Comparison of ENCODE assay signal across 1 cellular context in genomic region chr16:75566040-75566888, GRCh38.
TF ChIP-seq lines count a peak whose summit lies in the region.

A gene with protein sequence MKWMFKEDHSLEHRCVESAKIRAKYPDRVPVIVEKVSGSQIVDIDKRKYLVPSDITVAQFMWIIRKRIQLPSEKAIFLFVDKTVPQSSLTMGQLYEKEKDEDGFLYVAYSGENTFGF (plus strand): TSS chr16:75566379. CDS start chr16:75566487, 108 bp downstream.

TF ChIP-seq in HepG2, 621 proteins besides CTCF, POLR2A, EP300 and RAD21 (continued from another document and continues in another):
- TF ChIP-seq, protein P1, sequence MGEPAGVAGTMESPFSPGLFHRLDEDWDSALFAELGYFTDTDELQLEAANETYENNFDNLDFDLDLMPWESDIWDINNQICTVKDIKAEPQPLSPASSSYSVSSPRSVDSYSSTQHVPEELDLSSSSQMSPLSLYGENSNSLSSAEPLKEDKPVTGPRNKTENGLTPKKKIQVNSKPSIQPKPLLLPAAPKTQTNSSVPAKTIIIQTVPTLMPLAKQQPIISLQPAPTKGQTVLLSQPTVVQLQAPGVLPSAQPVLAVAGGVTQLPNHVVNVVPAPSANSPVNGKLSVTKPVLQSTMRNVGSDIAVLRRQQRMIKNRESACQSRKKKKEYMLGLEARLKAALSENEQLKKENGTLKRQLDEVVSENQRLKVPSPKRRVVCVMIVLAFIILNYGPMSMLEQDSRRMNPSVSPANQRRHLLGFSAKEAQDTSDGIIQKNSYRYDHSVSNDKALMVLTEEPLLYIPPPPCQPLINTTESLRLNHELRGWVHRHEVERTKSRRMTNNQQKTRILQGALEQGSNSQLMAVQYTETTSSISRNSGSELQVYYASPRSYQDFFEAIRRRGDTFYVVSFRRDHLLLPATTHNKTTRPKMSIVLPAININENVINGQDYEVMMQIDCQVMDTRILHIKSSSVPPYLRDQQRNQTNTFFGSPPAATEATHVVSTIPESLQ (CRISPR knock-in tag; conservative IDR thresholded peaks at IDR 0.05) = no peak; the same call in 1 of the 2 replicates
- 0 out of 2 replicates have a peak, but pooled peaks have one; percentile 58 for TF ChIP-seq XBP1 (CRISPR knock-in tag; IDR thresholded peaks at IDR 0.05)
- no peak; the same call in 1 of the 2 replicates for TF ChIP-seq ZNF224 (CRISPR knock-in tag; IDR thresholded peaks at IDR 0.05)
- TF ChIP-seq ONECUT2 (CRISPR knock-in tag; IDR thresholded peaks at IDR 0.05) = no peak
- TF ChIP-seq ZNF563 (CRISPR knock-in tag; IDR thresholded peaks at IDR 0.05) = peak; percentile 85
- TF ChIP-seq EEA1 (CRISPR knock-in tag; IDR thresholded peaks at IDR 0.05; ENCODE audit: borderline replicate concordance) = peak; percentile 92
- TF ChIP-seq RAD51 (IDR thresholded peaks at IDR 0.05; ENCODE audit: borderline replicate concordance) = no peak
- TF ChIP-seq, protein P2, sequence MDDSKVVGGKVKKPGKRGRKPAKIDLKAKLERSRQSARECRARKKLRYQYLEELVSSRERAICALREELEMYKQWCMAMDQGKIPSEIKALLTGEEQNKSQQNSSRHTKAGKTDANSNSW (CRISPR knock-in tag; IDR thresholded peaks at IDR 0.05; ENCODE audit: borderline replicate concordance) = peak; percentile 51; the same call in 1 of the 2 replicates
- TF ChIP-seq TRIM24 (CRISPR knock-in tag; IDR thresholded peaks at IDR 0.05) = no peak
- peak; percentile 78; the same call in 1 of the 2 replicates for TF ChIP-seq ZNF564 (CRISPR knock-in tag; IDR thresholded peaks at IDR 0.05)
- peak; percentile 81 for TF ChIP-seq RFX1 (IDR thresholded peaks at IDR 0.05)
- peak; percentile 57; the same call in 1 of the 2 replicates for TF ChIP-seq NCOA1 (CRISPR knock-in tag; IDR thresholded peaks at IDR 0.05)
- 0 out of 2 replicates have a peak, but pooled peaks have one; percentile 42 for TF ChIP-seq ZNF331 (CRISPR knock-in tag; IDR thresholded peaks at IDR 0.05)
- TF ChIP-seq RNF2 (conservative IDR thresholded peaks at IDR 0.05; ENCODE audit: low read depth) = no peak
- no peak for TF ChIP-seq NCOA2 (CRISPR knock-in tag; IDR thresholded peaks at IDR 0.05)
- peak; percentile 43 for TF ChIP-seq ELF3 (CRISPR knock-in tag; IDR thresholded peaks at IDR 0.05)
- TF ChIP-seq, protein P3, sequence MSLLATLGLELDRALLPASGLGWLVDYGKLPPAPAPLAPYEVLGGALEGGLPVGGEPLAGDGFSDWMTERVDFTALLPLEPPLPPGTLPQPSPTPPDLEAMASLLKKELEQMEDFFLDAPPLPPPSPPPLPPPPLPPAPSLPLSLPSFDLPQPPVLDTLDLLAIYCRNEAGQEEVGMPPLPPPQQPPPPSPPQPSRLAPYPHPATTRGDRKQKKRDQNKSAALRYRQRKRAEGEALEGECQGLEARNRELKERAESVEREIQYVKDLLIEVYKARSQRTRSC (CRISPR knock-in tag; IDR thresholded peaks at IDR 0.05; ENCODE audit: low read depth) = 0 out of 2 replicates have a peak, but pooled peaks have one; percentile 30
- TF ChIP-seq, protein P4, sequence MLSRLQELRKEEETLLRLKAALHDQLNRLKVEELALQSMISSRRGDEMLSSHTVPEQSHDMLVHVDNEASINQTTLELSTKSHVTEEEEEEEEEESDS (CRISPR knock-in tag; IDR thresholded peaks at IDR 0.05; ENCODE audit: borderline replicate concordance) = no peak; the same call in 1 of the 2 replicates
- TF ChIP-seq FOXJ3 (CRISPR knock-in tag; IDR thresholded peaks at IDR 0.05; ENCODE audit: borderline replicate concordance) = no peak; the same call in 1 of the 2 replicates
- peak; percentile 74; the same call in 1 of the 2 replicates for TF ChIP-seq SNAPC2 (CRISPR knock-in tag; IDR thresholded peaks at IDR 0.05)
- no peak for TF ChIP-seq ATAD3A (CRISPR knock-in tag; IDR thresholded peaks at IDR 0.05)
- peak; percentile 51; the same call in 1 of the 2 replicates for TF ChIP-seq ZNF619 (CRISPR knock-in tag; IDR thresholded peaks at IDR 0.05)
- no peak for TF ChIP-seq SOX6 (IDR thresholded peaks at IDR 0.05)
- TF ChIP-seq SOX6 (CRISPR knock-in tag; IDR thresholded peaks at IDR 0.05) = no peak
- TF ChIP-seq KAT8 (CRISPR knock-in tag; IDR thresholded peaks at IDR 0.05) = peak; percentile 84
- no peak for TF ChIP-seq ZNF605 (CRISPR knock-in tag; IDR thresholded peaks at IDR 0.05)
- peak; percentile 71; the same call in 1 of the 2 replicates for TF ChIP-seq ZNF772 (CRISPR knock-in tag; IDR thresholded peaks at IDR 0.05)
- TF ChIP-seq, protein P5, sequence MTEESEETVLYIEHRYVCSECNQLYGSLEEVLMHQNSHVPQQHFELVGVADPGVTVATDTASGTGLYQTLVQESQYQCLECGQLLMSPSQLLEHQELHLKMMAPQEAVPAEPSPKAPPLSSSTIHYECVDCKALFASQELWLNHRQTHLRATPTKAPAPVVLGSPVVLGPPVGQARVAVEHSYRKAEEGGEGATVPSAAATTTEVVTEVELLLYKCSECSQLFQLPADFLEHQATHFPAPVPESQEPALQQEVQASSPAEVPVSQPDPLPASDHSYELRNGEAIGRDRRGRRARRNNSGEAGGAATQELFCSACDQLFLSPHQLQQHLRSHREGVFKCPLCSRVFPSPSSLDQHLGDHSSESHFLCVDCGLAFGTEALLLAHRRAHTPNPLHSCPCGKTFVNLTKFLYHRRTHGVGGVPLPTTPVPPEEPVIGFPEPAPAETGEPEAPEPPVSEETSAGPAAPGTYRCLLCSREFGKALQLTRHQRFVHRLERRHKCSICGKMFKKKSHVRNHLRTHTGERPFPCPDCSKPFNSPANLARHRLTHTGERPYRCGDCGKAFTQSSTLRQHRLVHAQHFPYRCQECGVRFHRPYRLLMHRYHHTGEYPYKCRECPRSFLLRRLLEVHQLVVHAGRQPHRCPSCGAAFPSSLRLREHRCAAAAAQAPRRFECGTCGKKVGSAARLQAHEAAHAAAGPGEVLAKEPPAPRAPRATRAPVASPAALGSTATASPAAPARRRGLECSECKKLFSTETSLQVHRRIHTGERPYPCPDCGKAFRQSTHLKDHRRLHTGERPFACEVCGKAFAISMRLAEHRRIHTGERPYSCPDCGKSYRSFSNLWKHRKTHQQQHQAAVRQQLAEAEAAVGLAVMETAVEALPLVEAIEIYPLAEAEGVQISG (CRISPR knock-in tag; IDR thresholded peaks at IDR 0.05) = peak; percentile 80
- no peak for TF ChIP-seq POLR2AphosphoS2 (IDR thresholded peaks at IDR 0.05; ENCODE audit: low read depth, low read length)
- TF ChIP-seq ZNF589 (CRISPR knock-in tag; conservative IDR thresholded peaks at IDR 0.05) = 0 out of 2 replicates have a peak, but pooled peaks have one; percentile 79
- peak; percentile 75; the same call in 1 of the 2 replicates for TF ChIP-seq ZFAT (CRISPR knock-in tag; conservative IDR thresholded peaks at IDR 0.05)
- peak; percentile 93 for TF ChIP-seq SP2 (CRISPR knock-in tag; IDR thresholded peaks at IDR 0.05)
- peak; percentile 93 for TF ChIP-seq KLF12 (CRISPR knock-in tag; IDR thresholded peaks at IDR 0.05; ENCODE audit: borderline replicate concordance)
- peak; percentile 36; the same call in 1 of the 2 replicates for TF ChIP-seq ESRRA (CRISPR knock-in tag; IDR thresholded peaks at IDR 0.05; ENCODE audit: low read depth)
- no peak for TF ChIP-seq HOXA9 (CRISPR knock-in tag; IDR thresholded peaks at IDR 0.05; ENCODE audit: borderline replicate concordance)
- no peak for TF ChIP-seq IKZF4 (CRISPR knock-in tag; IDR thresholded peaks at IDR 0.05; ENCODE audit: borderline replicate concordance, low read depth, not compliant biosample characterization)
- TF ChIP-seq ZNF569 (CRISPR knock-in tag; IDR thresholded peaks at IDR 0.05; ENCODE audit: borderline replicate concordance) = no peak
- TF ChIP-seq ZFYVE20 (CRISPR knock-in tag; IDR thresholded peaks at IDR 0.05; ENCODE audit: borderline replicate concordance, low read depth) = no peak
- TF ChIP-seq SMAD9 (CRISPR knock-in tag; IDR thresholded peaks at IDR 0.05) = peak; percentile 65; the same call in 1 of the 2 replicates
- TF ChIP-seq SMAD1 (CRISPR knock-in tag; IDR thresholded peaks at IDR 0.05; ENCODE audit: borderline replicate concordance, low read depth) = peak; percentile 65; the same call in 1 of the 2 replicates
- no peak for TF ChIP-seq ZNF570 (CRISPR knock-in tag; IDR thresholded peaks at IDR 0.05; ENCODE audit: borderline replicate concordance)
- TF ChIP-seq ATRX (CRISPR knock-in tag; IDR thresholded peaks at IDR 0.05; ENCODE audit: borderline replicate concordance) = no peak
- TF ChIP-seq HOXD1 (CRISPR knock-in tag; IDR thresholded peaks at IDR 0.05) = peak; percentile 75; the same call in 1 of the 2 replicates
- no peak for TF ChIP-seq IKZF1 (IDR thresholded peaks at IDR 0.05)
- TF ChIP-seq HDAC2 (CRISPR knock-in tag; IDR thresholded peaks at IDR 0.05) = no peak; the same call in 1 of the 2 replicates
- peak; percentile 68 for TF ChIP-seq HNRNPLL (IDR thresholded peaks at IDR 0.05; ENCODE audit: low read depth, low read length, poor library complexity, severe bottlenecking)
- TF ChIP-seq, protein P6, sequence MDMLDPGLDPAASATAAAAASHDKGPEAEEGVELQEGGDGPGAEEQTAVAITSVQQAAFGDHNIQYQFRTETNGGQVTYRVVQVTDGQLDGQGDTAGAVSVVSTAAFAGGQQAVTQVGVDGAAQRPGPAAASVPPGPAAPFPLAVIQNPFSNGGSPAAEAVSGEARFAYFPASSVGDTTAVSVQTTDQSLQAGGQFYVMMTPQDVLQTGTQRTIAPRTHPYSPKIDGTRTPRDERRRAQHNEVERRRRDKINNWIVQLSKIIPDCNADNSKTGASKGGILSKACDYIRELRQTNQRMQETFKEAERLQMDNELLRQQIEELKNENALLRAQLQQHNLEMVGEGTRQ (IDR thresholded peaks at IDR 0.05; ENCODE audit: low read depth, low read length) = no peak
- TF ChIP-seq, protein P6 (CRISPR knock-in tag; IDR thresholded peaks at IDR 0.05; ENCODE audit: borderline replicate concordance) = no peak
- peak; percentile 80; the same call in 1 of the 2 replicates for TF ChIP-seq ZNF724P (CRISPR knock-in tag; IDR thresholded peaks at IDR 0.05; ENCODE audit: borderline replicate concordance)
- no peak for TF ChIP-seq FIP1L1 (IDR thresholded peaks at IDR 0.05; ENCODE audit: borderline replicate concordance, insufficient read depth, low read depth, low read length)
- no peak for TF ChIP-seq CCAR2 (optimal IDR thresholded peaks at IDR 0.05; ENCODE audit: low read depth, low read length)
- TF ChIP-seq, protein P7, sequence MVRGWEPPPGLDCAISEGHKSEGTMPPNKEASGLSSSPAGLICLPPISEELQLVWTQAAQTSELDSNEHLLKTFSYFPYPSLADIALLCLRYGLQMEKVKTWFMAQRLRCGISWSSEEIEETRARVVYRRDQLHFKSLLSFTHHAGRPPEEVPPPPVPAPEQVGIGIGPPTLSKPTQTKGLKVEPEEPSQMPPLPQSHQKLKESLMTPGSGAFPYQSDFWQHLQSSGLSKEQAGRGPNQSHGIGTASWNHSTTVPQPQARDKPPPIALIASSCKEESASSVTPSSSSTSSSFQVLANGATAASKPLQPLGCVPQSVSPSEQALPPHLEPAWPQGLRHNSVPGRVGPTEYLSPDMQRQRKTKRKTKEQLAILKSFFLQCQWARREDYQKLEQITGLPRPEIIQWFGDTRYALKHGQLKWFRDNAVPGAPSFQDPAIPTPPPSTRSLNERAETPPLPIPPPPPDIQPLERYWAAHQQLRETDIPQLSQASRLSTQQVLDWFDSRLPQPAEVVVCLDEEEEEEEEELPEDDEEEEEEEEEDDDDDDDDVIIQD (CRISPR knock-in tag; IDR thresholded peaks at IDR 0.05; ENCODE audit: low read depth) = peak; percentile 12; the same call in 1 of the 2 replicates
- TF ChIP-seq NAIF1 (CRISPR knock-in tag; IDR thresholded peaks at IDR 0.05; ENCODE audit: borderline replicate concordance) = 0 out of 2 replicates have a peak, but pooled peaks have one; percentile 62
- TF ChIP-seq SP4 (CRISPR knock-in tag; IDR thresholded peaks at IDR 0.05) = peak; percentile 88; the same call in 1 of the 2 replicates
- TF ChIP-seq CBX5 (CRISPR knock-in tag; IDR thresholded peaks at IDR 0.05; ENCODE audit: borderline replicate concordance) = peak; percentile 68; the same call in 1 of the 2 replicates
- TF ChIP-seq ZBTB10 (CRISPR knock-in tag; IDR thresholded peaks at IDR 0.05; ENCODE audit: borderline replicate concordance) = peak; percentile 23; the same call in 1 of the 2 replicates
- TF ChIP-seq, protein P8, sequence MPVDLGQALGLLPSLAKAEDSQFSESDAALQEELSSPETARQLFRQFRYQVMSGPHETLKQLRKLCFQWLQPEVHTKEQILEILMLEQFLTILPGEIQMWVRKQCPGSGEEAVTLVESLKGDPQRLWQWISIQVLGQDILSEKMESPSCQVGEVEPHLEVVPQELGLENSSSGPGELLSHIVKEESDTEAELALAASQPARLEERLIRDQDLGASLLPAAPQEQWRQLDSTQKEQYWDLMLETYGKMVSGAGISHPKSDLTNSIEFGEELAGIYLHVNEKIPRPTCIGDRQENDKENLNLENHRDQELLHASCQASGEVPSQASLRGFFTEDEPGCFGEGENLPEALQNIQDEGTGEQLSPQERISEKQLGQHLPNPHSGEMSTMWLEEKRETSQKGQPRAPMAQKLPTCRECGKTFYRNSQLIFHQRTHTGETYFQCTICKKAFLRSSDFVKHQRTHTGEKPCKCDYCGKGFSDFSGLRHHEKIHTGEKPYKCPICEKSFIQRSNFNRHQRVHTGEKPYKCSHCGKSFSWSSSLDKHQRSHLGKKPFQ (CRISPR knock-in tag; IDR thresholded peaks at IDR 0.05; ENCODE audit: insufficient replicate concordance) = peak; percentile 38
- no peak for TF ChIP-seq ZFP1 (CRISPR knock-in tag; IDR thresholded peaks at IDR 0.05)
- TF ChIP-seq KDM4B (CRISPR knock-in tag; IDR thresholded peaks at IDR 0.05) = 0 out of 2 replicates have a peak, but pooled peaks have one; percentile 29
- TF ChIP-seq MXI1 (IDR thresholded peaks at IDR 0.05; ENCODE audit: borderline replicate concordance, low read depth, low read length) = peak; percentile 80; the same call in 1 of the 3 replicates
